In the genomic region with DNA sequence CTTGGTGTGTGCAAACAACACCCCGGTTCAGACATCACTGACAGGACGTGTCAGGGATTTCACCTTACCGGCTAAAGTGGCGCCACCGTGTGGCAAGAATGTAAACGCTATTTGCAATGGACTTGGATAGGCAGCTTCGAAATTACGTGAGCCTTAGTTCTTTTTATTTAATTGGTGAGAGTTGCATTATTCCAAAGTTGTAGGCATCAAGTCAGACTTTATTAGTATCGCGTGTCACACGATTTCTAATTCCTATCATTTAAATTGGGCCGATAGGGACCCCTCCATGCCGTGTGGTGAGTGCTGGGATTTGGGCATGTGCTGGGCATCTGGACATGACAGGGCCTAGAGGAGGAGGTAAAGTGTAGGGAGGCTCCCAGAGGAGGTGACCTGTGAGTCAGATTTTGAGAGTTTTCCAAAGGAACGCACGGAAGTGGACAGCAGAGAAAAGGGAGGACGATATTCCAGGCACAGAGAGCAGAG, we compare ENCODE assay signal across 8 cellular contexts. TPM values are rescaled to one million over a fixed set of nuclear protein-coding genes. Genes with fewer than 3 reads are reported as not detected.
DNase-seq lines count a peak whose midpoint lies in the region; ATAC-seq and TF ChIP-seq lines count a peak whose summit lies in the region.

No MANE protein-coding gene starts in this region.

- no peaks in the 10 kb centered on the region for H3K9me2 ChIP-seq in Karpas-422 (replicated peaks; ENCODE audit: insufficient read depth, low read length)

- no peaks in the 10 kb centered on the region for H3K27me3 ChIP-seq in Karpas-422 (ENCODE audit: low read length)
- H3K27me3 ChIP-seq in SJCRH30 = no peaks in the 10 kb centered on the region
- H3K27me3 ChIP-seq in gastroesophageal sphincter = no peaks in the 10 kb centered on the region
- H3K27me3 ChIP-seq in osteoblast (ENCODE audit: insufficient read depth, low read length) = no peaks in the 10 kb centered on the region
- H3K27me3 ChIP-seq in thyroid gland = no peaks in the 10 kb centered on the region

- H2AFZ ChIP-seq in Karpas-422 (ENCODE audit: low read length) (no peak overlapping the region), osteoblast (ENCODE audit: low read length) (peak overlapping the region; percentile 72)

- H3K36me3 ChIP-seq in Karpas-422 (ENCODE audit: insufficient read depth, low read length) (no peaks in the 10 kb centered on the region), SJCRH30 (no peaks in the 10 kb centered on the region), gastroesophageal sphincter (no peaks in the 10 kb centered on the region), osteoblast (ENCODE audit: insufficient read depth, low read length) (no peaks in the 10 kb centered on the region), thyroid gland (no peaks in the 10 kb centered on the region)

- no peak for TF ChIP-seq POLR2A in gastroesophageal sphincter (IDR thresholded peaks at IDR 0.05)
- no peak for TF ChIP-seq POLR2A in thyroid gland (IDR thresholded peaks at IDR 0.05)

- H4K20me1 ChIP-seq in Karpas-422 (ENCODE audit: insufficient read depth, low read depth, low read length) = no peaks in the 10 kb centered on the region
- no peaks in the 10 kb centered on the region for H4K20me1 ChIP-seq in osteoblast (ENCODE audit: insufficient read depth, low read length)

- H3K27ac ChIP-seq in Karpas-422 (ENCODE audit: low read length) = no peak overlapping the region
- H3K27ac ChIP-seq in SJCRH30 = no peak overlapping the region
- peak overlapping the region in 2 of 4 donors; percentile 25 to 59 for H3K27ac ChIP-seq in gastroesophageal sphincter
- H3K27ac ChIP-seq in osteoblast (ENCODE audit: low read depth, low read length) = peak overlapping the region; percentile 22
- no peak overlapping the region for H3K27ac ChIP-seq in thyroid gland

- H3K9me3 ChIP-seq in Karpas-422 (ENCODE audit: low read length) (no peaks in the 10 kb centered on the region), SJCRH30 (replicated peaks) (no peaks in the 10 kb centered on the region), gastroesophageal sphincter (peaks cover 0 to 4% (median 0%) of the 10 kb centered on the region in 3 donors), osteoblast (ENCODE audit: low read depth, low read length) (no peaks in the 10 kb centered on the region), thyroid gland (no peaks in the 10 kb centered on the region)

- TF ChIP-seq EP300 in gastroesophageal sphincter (IDR thresholded peaks at IDR 0.05) = no peak

- H3K79me2 ChIP-seq in Karpas-422 (ENCODE audit: low read length) (no peaks in the 10 kb centered on the region), osteoblast (ENCODE audit: insufficient read depth, low read length) (no peaks in the 10 kb centered on the region)

- TF ChIP-seq CTCF in gastroesophageal sphincter (IDR thresholded peaks at IDR 0.05) = peak; percentile 80 to 87 (median 82)
- TF ChIP-seq CTCF in osteoblast (IDR thresholded peaks at IDR 0.05; ENCODE audit: extremely low read depth, low read depth, low read length) = peak; percentile 96
- peak; percentile 73 to 86 (median 84) for TF ChIP-seq CTCF in thyroid gland (IDR thresholded peaks at IDR 0.05)

- H3K4me1 ChIP-seq in Karpas-422 (ENCODE audit: low read length) (peaks cover 9% of the 10 kb centered on the region), SJCRH30 (no peaks in the 10 kb centered on the region), gastroesophageal sphincter (peaks cover 0 to 20% (median 0%) of the 10 kb centered on the region in 3 donors), osteoblast (ENCODE audit: insufficient read depth, low read length) (peaks cover 22% of the 10 kb centered on the region), thyroid gland (peaks cover 5 to 9% of the 10 kb centered on the region in 2 donors)

- 14 to 21% methylated on average over 11 to 16 of the region's 16 CpGs for WGBS in gastroesophageal sphincter (ENCODE audit: low coverage in 1 of 2), 2 donors
- WGBS in thyroid gland, 2 donors = 15 to 21% methylated on average over 16 of the region's 16 CpGs

- peak; percentile 54 for ATAC-seq in gastroesophageal sphincter
- ATAC-seq in HG03432 (IDR thresholded peaks at IDR 0.05; ENCODE audit: unreplicated experiment) = no peak

- intact Hi-C loops in thyroid gland (cut with DNase I) = loop anchor here (10.0 kb wide), 1 partner anchor 257 kb away; the partner anchor contains the start of genes ECHDC2 and SCP2

- H3K4me3 ChIP-seq in Karpas-422 (ENCODE audit: low read length) = no peak overlapping the region
- H3K4me3 ChIP-seq in SJCRH30 = no peak overlapping the region
- H3K4me3 ChIP-seq in gastroesophageal sphincter = no peak overlapping the region
- no peak overlapping the region for H3K4me3 ChIP-seq in osteoblast (ENCODE audit: insufficient read depth, low read length)
- no peak overlapping the region for H3K4me3 ChIP-seq in thyroid gland (replicated peaks in 1 of 3)

- H3K4me2 ChIP-seq in Karpas-422 (ENCODE audit: low read depth, low read length, poor library complexity, severe bottlenecking) (no peak overlapping the region), osteoblast (ENCODE audit: insufficient read depth, low read length) (peak overlapping the region; percentile 50)

- peak; percentile 53 for DNase-seq in DMS79 treated with DMSO at 0.1 percent for 48 hours (lab: John Stamatoyannopoulos, UW)
- peak; percentile 93 for DNase-seq in Karpas-422
- peak; percentile 76 to 87 for DNase-seq in SJCRH30
- DNase-seq in activated effector memory CD4-positive, alpha-beta T cell treated with Interleukin-2 at 50 U/mL for 16 hours = peak; percentile 65
- peak; percentile 92 for DNase-seq in osteoblast (ENCODE audit: insufficient read length, low spot score, missing footprints)
- peak; percentile 85 to 92 for DNase-seq in thyroid gland

- no peak overlapping the region for H3K9ac ChIP-seq in Karpas-422 (ENCODE audit: low read length)

RNA-seq across cellular contexts. Expression of gene CPT2, which starts 14.5 kb away (rescaled TPM):
- total RNA-seq in Karpas-422 (2014; rRNA removed; shearing (Covaris generic); ENCODE audit: low replicate concordance) = 32.3 and 37.3 TPM in 2 replicates
- total RNA-seq in SJCRH30 (2014; rRNA removed; shearing (Covaris generic)) = 19.0 and 20.0 TPM in 2 replicates
- total RNA-seq in gastroesophageal sphincter = 10 to 100 TPM; 15.3 to 19.9 (median 17.2) TPM
- 20.6 and 24.2 TPM in 2 replicates for total RNA-seq in osteoblast
- total RNA-seq in thyroid gland = 10 to 100 TPM; 23.4 to 33.9 (median 27.5) TPM

RNA-seq across cellular contexts. Expression of gene CZIB, which starts 38.3 kb away (rescaled TPM):
- total RNA-seq in Karpas-422 (2014; rRNA removed; shearing (Covaris generic); ENCODE audit: low replicate concordance) = 64.2 and 72.7 TPM in 2 replicates
- total RNA-seq in SJCRH30 (2014; rRNA removed; shearing (Covaris generic)) = 58.7 and 65.5 TPM in 2 replicates
- total RNA-seq in gastroesophageal sphincter = 100 to 1,000 TPM in 1 of 4 donors, 10 to 100 TPM in 3; 58.8 to 103 (median 84.4) TPM
- 63.7 and 65.4 TPM in 2 replicates for total RNA-seq in osteoblast
- 10 to 100 TPM; 37.6 to 67.9 (median 56.7) TPM for total RNA-seq in thyroid gland

RNA-seq across cellular contexts. Expression of gene SLC1A7, which starts 39.7 kb away (rescaled TPM):
- not detected in 2 replicates for total RNA-seq in Karpas-422 (2014; rRNA removed; shearing (Covaris generic); ENCODE audit: low replicate concordance)
- 0.04 TPM in 1 of 2 replicates, not detected in the other for total RNA-seq in SJCRH30 (2014; rRNA removed; shearing (Covaris generic))
- 1 to 10 TPM in 1 of 4 donors, under 1 TPM in 2, not detected in 1; 0.54 to 1.6 (median 0.62) TPM for total RNA-seq in gastroesophageal sphincter
- total RNA-seq in osteoblast = under 0.01 and 0.36 TPM in 2 replicates
- total RNA-seq in thyroid gland = under 1 TPM in 3 of 4 donors, not detected in 1; 0.13 to 0.33 (median 0.20) TPM

RNA-seq across cellular contexts. Expression of gene MAGOH, which starts 56.2 kb away (rescaled TPM):
- total RNA-seq in Karpas-422 (2014; rRNA removed; shearing (Covaris generic); ENCODE audit: low replicate concordance) = 67.1 and 76.4 TPM in 2 replicates
- 119 and 121 TPM in 2 replicates for total RNA-seq in SJCRH30 (2014; rRNA removed; shearing (Covaris generic))
- total RNA-seq in gastroesophageal sphincter = 10 to 100 TPM; 30.2 to 49.4 (median 32.7) TPM
- 15.6 and 22.8 TPM in 2 replicates for total RNA-seq in osteoblast
- total RNA-seq in thyroid gland = 10 to 100 TPM; 16.8 to 61.9 (median 34.4) TPM
